Comparison of ENCODE assay signal across 13 cellular contexts in genomic region chr9:113992994-113993393, GRCh38.
DNase-seq lines count a peak whose midpoint lies in the region; ATAC-seq and TF ChIP-seq lines count a peak whose summit lies in the region.
"Had no signal": no experiment of that assay in that cellular context is flagged by ENCODE, and none has a peak within 500 bp of the region (broad histone marks: within the 10 kb centered on the region; RNA-seq: fewer than 3 reads in every experiment).

No MANE protein-coding gene starts in this region.

- no peaks in the 10 kb centered on the region for H3K27me3 ChIP-seq in body of pancreas

- peaks cover 18 to 23% of the 10 kb centered on the region in 2 donors for H3K36me3 Mint-ChIP-seq in CD14-positive monocyte
- H3K36me3 Mint-ChIP-seq in natural killer cell treated with Interleukin-12 subunit alpha and Interleukin-12 subunit beta and Interleukin-15 and Interleukin-18, amount 100 ng/mL, for 72 hours, result no peaks in the 10 kb centered on the region
- H3K36me3 Mint-ChIP-seq in activated T-cell treated with anti-CD3 and anti-CD28 coated beads, Interleukin-2, amount 50 U/mL, for 24 hours (ENCODE audit: low read depth), result no peaks in the 10 kb centered on the region

- peaks cover 0 to 1% (median 0%) of the 10 kb centered on the region in 7 donors for H3K9me3 Mint-ChIP-seq in CD14-positive monocyte
- H3K9me3 Mint-ChIP-seq in natural killer cell treated with Interleukin-12 subunit alpha and Interleukin-12 subunit beta and Interleukin-15 and Interleukin-18, amount 100 ng/mL, for 72 hours, result no peaks in the 10 kb centered on the region
- H3K9me3 Mint-ChIP-seq in activated T-cell treated with anti-CD3 and anti-CD28 coated beads, Interleukin-2, amount 50 U/mL, for 24 hours, result no peaks in the 10 kb centered on the region
- H3K9me3 Mint-ChIP-seq: CD4-positive, alpha-beta memory T cell had no signal

- peaks cover 37% of the 10 kb centered on the region for H3K4me1 Mint-ChIP-seq in CD14-positive monocyte
- peaks cover 12 to 15% of the 10 kb centered on the region in 2 donors for H3K4me1 Mint-ChIP-seq in natural killer cell treated with Interleukin-12 subunit alpha and Interleukin-12 subunit beta and Interleukin-15 and Interleukin-18, amount 100 ng/mL, for 72 hours (ENCODE audit: low read depth in 2 of 2)
- peaks cover 6% of the 10 kb centered on the region for H3K4me1 Mint-ChIP-seq in activated T-cell treated with anti-CD3 and anti-CD28 coated beads, Interleukin-2, amount 50 U/mL, for 24 hours (ENCODE audit: low read depth)

- TF ChIP-seq CTCF in CD14-positive monocyte (IDR thresholded peaks at IDR 0.05) (no peak), NB4 (IDR thresholded peaks at IDR 0.05; ENCODE audit: low read depth, low read length) (no peak), body of pancreas (IDR thresholded peaks at IDR 0.05) (no peak)

- peaks cover 0 to 5% (median 0%) of the 10 kb centered on the region in 3 donors for H3K27me3 Mint-ChIP-seq in CD14-positive monocyte (ENCODE audit: low read depth in 3 of 3)
- H3K27me3 Mint-ChIP-seq in natural killer cell treated with Interleukin-12 subunit alpha and Interleukin-12 subunit beta and Interleukin-15 and Interleukin-18, amount 100 ng/mL, for 72 hours, result no peaks in the 10 kb centered on the region
- no peaks in the 10 kb centered on the region for H3K27me3 Mint-ChIP-seq in activated T-cell treated with anti-CD3 and anti-CD28 coated beads, Interleukin-2, amount 50 U/mL, for 24 hours

- H3K36me3 ChIP-seq in body of pancreas (replicated peaks in 1 of 2; ENCODE audit: insufficient read depth in 1 of 2, low read depth in 2 of 2), result no peaks in the 10 kb centered on the region
- H3K36me3 ChIP-seq: prostate gland had no signal

- intact Hi-C loops in CD14-positive monocyte (cut with micrococcal nuclease) (no loop called here), body of pancreas (cut with DNase I) (loop anchor here (10.0 kb wide), 1 partner anchor 128 kb away; no protein-coding TSS in a partner anchor)

- peak overlapping the region; percentile 74 to 90 for H3K4me3 Mint-ChIP-seq in CD14-positive monocyte
- H3K4me3 Mint-ChIP-seq in natural killer cell treated with Interleukin-12 subunit alpha and Interleukin-12 subunit beta and Interleukin-15 and Interleukin-18, amount 100 ng/mL, for 72 hours, result no peak overlapping the region
- H3K4me3 Mint-ChIP-seq in activated T-cell treated with anti-CD3 and anti-CD28 coated beads, Interleukin-2, amount 50 U/mL, for 24 hours, result no peak overlapping the region
- H3K4me3 Mint-ChIP-seq: CD4-positive, alpha-beta memory T cell had no signal

- H3K4me1 ChIP-seq in body of pancreas, result peaks cover 32% of the 10 kb centered on the region

- ATAC-seq in body of pancreas, result no peak
- ATAC-seq in natural killer cell treated with Interleukin-12 subunit alpha and Interleukin-12 subunit beta and Interleukin-15 and Interleukin-18, amount 100 ng/mL, for 72 hours, result no peak
- ATAC-seq in HG03097 (IDR thresholded peaks at IDR 0.05; ENCODE audit: low FRiP score, unreplicated experiment), result no peak

- 63 to 84% methylated on average over 5 to 6 of the region's 6 CpGs for WGBS in body of pancreas, 2 donors

- H3K9me3 ChIP-seq in body of pancreas, result no peaks in the 10 kb centered on the region
- H3K9me3 ChIP-seq: prostate gland had no signal

- DNase-seq in CD14-positive monocyte (ENCODE audit: low spot score) (peak; percentile 36), NB4 (ENCODE audit: low read depth) (peak; percentile 44), body of pancreas (peak in 1 of 4 donors; percentile 11), NCI-H146 treated with DMSO at 0.1 percent for 48 hours (lab: John Stamatoyannopoulos, UW; ENCODE audit: unreplicated experiment) (no peak), AG08395 (ENCODE audit: low spot score) (no peak)
- peak; percentile 56 for DNase-seq in natural killer cell treated with Interleukin-12 subunit alpha and Interleukin-12 subunit beta and Interleukin-15 and Interleukin-18, amount 100 ng/mL, for 72 hours (ENCODE audit: low spot score)
- no peak for DNase-seq in activated T-cell treated with anti-CD3 and anti-CD28 coated beads, Interleukin-2, amount 50 U/mL, for 24 hours
- DNase-seq: CD4-positive, alpha-beta memory T cell; effector CD4-positive, alpha-beta T cell; KBM-7; stimulated activated CD4-positive, alpha-beta T cell treated with anti-CD3 and anti-CD28 coated beads, Interleukin-1b, Interleukin-23, amount 100 ng/mL, for 48 hours had no signal

- H3K27ac ChIP-seq in body of pancreas, result peak overlapping the region in 3 of 4 donors; percentile 36 to 61 (median 38)
- H3K27ac ChIP-seq: prostate gland had no signal

- TF ChIP-seq POLR2A in NB4 (IDR thresholded peaks at IDR 0.05; ENCODE audit: extremely low read depth, insufficient read length) (no peak), body of pancreas (IDR thresholded peaks at IDR 0.05) (no peak)

- H3K4me3 ChIP-seq in NB4 (ENCODE audit: low read depth, low read length) (no peak overlapping the region), body of pancreas (no peak overlapping the region)
- H3K4me3 ChIP-seq: prostate gland had no signal

- peak overlapping the region in 5 of 7 donors; percentile 11 to 81 (median 42) for H3K27ac Mint-ChIP-seq in CD14-positive monocyte
- H3K27ac Mint-ChIP-seq in natural killer cell treated with Interleukin-12 subunit alpha and Interleukin-12 subunit beta and Interleukin-15 and Interleukin-18, amount 100 ng/mL, for 72 hours, result no peak overlapping the region
- no peak overlapping the region for H3K27ac Mint-ChIP-seq in activated T-cell treated with anti-CD3 and anti-CD28 coated beads, Interleukin-2, amount 50 U/mL, for 24 hours

Comparison
In these comparisons a context has a peak if more than half of its experiments do, and no peak if none do; other contexts are left out.
1. DNase-seq: peak in CD14-positive monocyte (single experiment), NB4 (single experiment) and natural killer cell treated with Interleukin-12 subunit alpha and Interleukin-12 subunit beta and Interleukin-15 and Interleukin-18, amount 100 ng/mL, for 72 hours (single experiment); none in NCI-H146 treated with DMSO at 0.1 percent for 48 hours (single experiment), AG08395 (single experiment) and activated T-cell treated with anti-CD3 and anti-CD28 coated beads, Interleukin-2, amount 50 U/mL, for 24 hours (single experiment).
2. H3K27ac Mint-ChIP-seq: peak in CD14-positive monocyte (5 of 7); none in natural killer cell treated with Interleukin-12 subunit alpha and Interleukin-12 subunit beta and Interleukin-15 and Interleukin-18, amount 100 ng/mL, for 72 hours (0 of 2) and activated T-cell treated with anti-CD3 and anti-CD28 coated beads, Interleukin-2, amount 50 U/mL, for 24 hours (single experiment).
3. H3K4me3 Mint-ChIP-seq: peak in CD14-positive monocyte (2 of 2); none in natural killer cell treated with Interleukin-12 subunit alpha and Interleukin-12 subunit beta and Interleukin-15 and Interleukin-18, amount 100 ng/mL, for 72 hours (single experiment) and activated T-cell treated with anti-CD3 and anti-CD28 coated beads, Interleukin-2, amount 50 U/mL, for 24 hours (single experiment).